Comparison of ENCODE assay signal across 8 cellular contexts in the genomic region with DNA sequence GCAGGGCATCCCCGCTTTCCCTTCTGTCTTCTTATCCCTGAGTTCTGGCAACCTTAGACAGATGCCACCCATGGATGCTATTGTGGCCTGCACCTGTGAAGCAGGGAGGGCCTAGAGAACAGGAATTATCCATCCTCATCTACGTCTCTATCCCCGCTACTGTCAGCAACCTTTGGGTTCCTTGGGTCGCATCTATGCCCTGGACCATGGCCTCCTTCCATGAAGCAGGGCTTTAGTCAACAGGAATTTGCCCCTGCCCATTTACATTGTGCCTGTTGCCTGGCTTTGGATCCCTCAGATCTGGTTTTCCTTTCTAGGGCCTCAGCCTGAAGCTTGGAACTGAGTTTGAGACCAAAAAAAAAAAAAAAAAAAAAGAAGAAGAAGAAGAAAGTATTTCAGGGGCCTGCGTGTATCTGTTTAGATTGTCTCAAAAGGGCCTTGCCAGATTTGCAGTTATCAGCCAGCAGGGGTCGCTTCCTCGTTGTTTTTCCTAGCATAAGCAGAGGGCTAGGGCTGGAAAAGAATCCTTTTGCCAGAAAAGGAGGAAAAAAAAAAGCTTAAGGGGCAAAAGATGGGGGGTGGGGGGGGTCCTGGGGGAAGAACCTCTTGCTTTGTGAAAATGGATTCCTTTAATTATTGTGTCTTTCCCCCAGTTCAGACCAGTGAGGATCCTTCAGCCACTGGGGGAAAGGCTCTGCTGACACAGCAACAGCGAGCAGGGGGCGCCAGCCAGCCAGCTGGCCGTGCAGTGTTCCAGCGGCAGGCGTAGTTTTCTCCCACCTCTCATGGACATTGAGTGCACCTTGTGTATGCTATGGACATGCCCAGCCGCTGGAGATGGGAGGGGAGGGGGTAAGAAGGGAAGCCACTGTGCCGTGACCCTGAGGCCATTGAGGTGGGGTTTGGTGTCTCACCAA.
A peak's percentile ranks its signal among the peaks of the same experiment; 100 is the strongest.
DNase-seq lines count a peak whose midpoint lies in the region; ATAC-seq and TF ChIP-seq lines count a peak whose summit lies in the region.

No MANE protein-coding gene starts in this region.

- no peak overlapping the region for H3K4me3 Mint-ChIP-seq in activated T-cell treated with anti-CD3 and anti-CD28 coated beads, Interleukin-2, amount 50 U/mL, for 4 hours

- intact Hi-C loops in lower lobe of right lung (cut with DNase I) = loop anchor here (10.0 kb wide), 1 partner anchor 149 kb away; the partner anchor contains the start of gene CFAP100

- H3K4me3 ChIP-seq in lower lobe of right lung = no peak overlapping the region

- no peaks in the 10 kb centered on the region for H3K9me3 ChIP-seq in lower lobe of right lung

- peaks cover 14% of the 10 kb centered on the region for H3K9me3 Mint-ChIP-seq in activated T-cell treated with anti-CD3 and anti-CD28 coated beads, Interleukin-2, amount 50 U/mL, for 4 hours

- TF ChIP-seq CTCF in lower lobe of right lung (IDR thresholded peaks at IDR 0.05) = peak; percentile 57

- no peaks in the 10 kb centered on the region for H3K36me3 ChIP-seq in lower lobe of right lung

- H3K4me1 Mint-ChIP-seq in activated T-cell treated with anti-CD3 and anti-CD28 coated beads, Interleukin-2, amount 50 U/mL, for 4 hours (ENCODE audit: low read depth) = no peaks in the 10 kb centered on the region

- no peak overlapping the region for H3K27ac ChIP-seq in lower lobe of right lung

- H3K36me3 Mint-ChIP-seq in activated T-cell treated with anti-CD3 and anti-CD28 coated beads, Interleukin-2, amount 50 U/mL, for 4 hours (ENCODE audit: insufficient read depth) = no peaks in the 10 kb centered on the region

- peak; percentile 50 to 87 for ATAC-seq in lower lobe of right lung
- no peak for ATAC-seq in activated T-cell treated with anti-CD3 and anti-CD28 coated beads, Interleukin-2, amount 50 U/mL, for 4 hours
- no peak for ATAC-seq in HG02588 (IDR thresholded peaks at IDR 0.05; ENCODE audit: unreplicated experiment)
- ATAC-seq in GM18858 (IDR thresholded peaks at IDR 0.05; ENCODE audit: unreplicated experiment) = no peak

- peak; percentile 30 for DNase-seq in stimulated activated CD4-positive, alpha-beta T cell treated with anti-CD3 and anti-CD28 coated beads, Interleukin-15, amount 100 ng/mL, for 24 hours
- no peak for DNase-seq in stimulated activated CD4-positive, alpha-beta T cell treated with anti-CD3 and anti-CD28 coated beads, Interleukin-12 subunit alpha, Interleukin-12 subunit beta, amount 100 ng/mL, for 4 hours
- DNase-seq in NCI-H748 treated with DMSO at 0.1 percent for 48 hours (lab: John Stamatoyannopoulos, UW) (peak; percentile 18), cerebellar cortex (ENCODE audit: low spot score) (peak; percentile 56), lower lobe of right lung (no peak)
- no peak for DNase-seq in activated T-cell treated with anti-CD3 and anti-CD28 coated beads, Interleukin-2, amount 50 U/mL, for 4 hours

- H3K27me3 ChIP-seq in lower lobe of right lung (ENCODE audit: low read depth) = no peaks in the 10 kb centered on the region

- H3K27me3 Mint-ChIP-seq in activated T-cell treated with anti-CD3 and anti-CD28 coated beads, Interleukin-2, amount 50 U/mL, for 4 hours (ENCODE audit: low read depth) = peaks cover 11% of the 10 kb centered on the region

- no peaks in the 10 kb centered on the region for H3K4me1 ChIP-seq in lower lobe of right lung

Comparison
In these comparisons a context has a peak if more than half of its experiments do, and no peak if none do; other contexts are left out.
1. DNase-seq: peak in stimulated activated CD4-positive, alpha-beta T cell treated with anti-CD3 and anti-CD28 coated beads, Interleukin-15, amount 100 ng/mL, for 24 hours (single experiment), NCI-H748 treated with DMSO at 0.1 percent for 48 hours (single experiment) and cerebellar cortex (single experiment); none in stimulated activated CD4-positive, alpha-beta T cell treated with anti-CD3 and anti-CD28 coated beads, Interleukin-12 subunit alpha, Interleukin-12 subunit beta, amount 100 ng/mL, for 4 hours (single experiment), lower lobe of right lung (single experiment) and activated T-cell treated with anti-CD3 and anti-CD28 coated beads, Interleukin-2, amount 50 U/mL, for 4 hours (single experiment).
2. ATAC-seq: peak in lower lobe of right lung (2 of 2); none in activated T-cell treated with anti-CD3 and anti-CD28 coated beads, Interleukin-2, amount 50 U/mL, for 4 hours (0 of 2), HG02588 (single experiment) and GM18858 (single experiment).